9 cellular contexts compared by ENCODE assay signal in the genomic region with DNA sequence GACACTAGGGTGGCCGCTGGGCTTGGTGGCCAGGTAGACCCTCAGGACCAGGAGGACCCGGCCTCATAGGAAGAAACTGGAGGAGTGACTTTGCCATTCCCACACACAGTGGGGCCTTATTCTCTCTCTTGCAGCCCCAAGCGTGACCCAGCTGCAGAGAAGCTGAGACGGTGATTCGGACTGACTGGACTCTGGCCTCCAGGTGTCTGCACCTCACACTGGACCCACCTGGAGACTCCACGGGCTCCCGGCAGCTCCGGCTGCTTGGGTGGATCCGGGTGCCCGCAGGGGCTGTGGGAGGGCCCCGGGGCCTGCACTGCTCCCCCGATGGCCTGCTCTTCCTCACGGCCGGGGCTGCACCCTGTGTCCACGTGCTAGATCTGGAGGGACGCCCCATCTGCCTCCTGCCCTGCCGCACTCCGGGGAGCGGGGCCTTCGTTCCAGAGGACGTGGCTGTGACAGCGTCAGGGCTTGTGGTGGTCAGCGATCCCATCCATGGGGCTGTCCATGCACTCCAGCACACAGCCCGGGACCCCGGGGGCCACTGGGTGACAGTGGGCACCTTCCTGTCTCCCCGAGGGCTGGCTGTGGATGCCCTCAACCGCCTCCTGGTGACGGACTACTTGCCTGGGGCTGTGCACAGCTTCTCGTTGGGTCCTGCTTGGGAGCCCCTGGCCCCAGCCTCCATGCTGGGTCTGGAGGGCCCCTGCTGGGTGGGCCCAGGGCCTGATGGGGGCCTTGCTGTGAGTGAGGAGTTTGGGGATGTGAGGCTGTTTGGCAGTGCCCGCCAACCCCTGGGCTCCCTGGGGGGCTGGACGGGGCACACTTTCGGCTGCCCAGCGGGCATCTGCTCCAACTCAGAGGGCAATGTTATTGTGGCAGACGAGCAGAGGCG. TPM values are rescaled to one million over a fixed set of nuclear protein-coding genes. Genes with fewer than 3 reads are reported as not detected.
DNase-seq lines count a peak whose midpoint lies in the region; ATAC-seq and TF ChIP-seq lines count a peak whose summit lies in the region.
"Had no signal": no experiment of that assay in that cellular context is flagged by ENCODE, and none has a peak within 500 bp of the region (broad histone marks: within the 10 kb centered on the region; RNA-seq: fewer than 3 reads in every experiment).

No MANE protein-coding gene starts in this region.

- peaks cover 38% of the 10 kb centered on the region for H3K4me1 Mint-ChIP-seq in activated T-cell treated with anti-CD3 and anti-CD28 coated beads, Interleukin-2, amount 50 U/mL, for 72 hours (ENCODE audit: low read depth)
- H3K4me1 Mint-ChIP-seq in activated CD4-positive, alpha-beta memory T cell treated with anti-CD3 and anti-CD28 coated beads for 36 hours (ENCODE audit: low read depth): peaks cover 33% of the 10 kb centered on the region
- peaks cover 24% of the 10 kb centered on the region for H3K4me1 Mint-ChIP-seq in memory B cell

- H3K27ac Mint-ChIP-seq in activated T-cell treated with anti-CD3 and anti-CD28 coated beads, Interleukin-2, amount 50 U/mL, for 72 hours: peak overlapping the region; percentile 65
- H3K27ac Mint-ChIP-seq in activated CD4-positive, alpha-beta memory T cell treated with anti-CD3 and anti-CD28 coated beads for 36 hours: peak overlapping the region; percentile 65
- H3K27ac Mint-ChIP-seq in memory B cell: peak overlapping the region; percentile 74

- H3K36me3 Mint-ChIP-seq in activated T-cell treated with anti-CD3 and anti-CD28 coated beads, Interleukin-2, amount 50 U/mL, for 72 hours (ENCODE audit: insufficient read depth in 2 of 2): no peaks in the 10 kb centered on the region
- H3K36me3 Mint-ChIP-seq in activated CD4-positive, alpha-beta memory T cell treated with anti-CD3 and anti-CD28 coated beads for 36 hours: no peaks in the 10 kb centered on the region
- H3K36me3 Mint-ChIP-seq in memory B cell: no peaks in the 10 kb centered on the region

- H3K9me3 ChIP-seq in tibial artery: no peaks in the 10 kb centered on the region

- peaks cover 0 to 7% (median 0%) of the 10 kb centered on the region in 3 donors for H3K36me3 ChIP-seq in tibial artery

- H3K4me1 ChIP-seq in tibial artery: peaks cover 0 to 50% (median 30%) of the 10 kb centered on the region in 4 donors

- POLR2A ChIA-PET in activated CD4-positive, alpha-beta memory T cell treated with anti-CD3 and anti-CD28 coated beads for 36 hours (lab: Charles Lee): interaction anchor here (1.3 kb wide), 1 partner anchor 21 kb away, joined by 3 read pairs; no protein-coding TSS in a partner anchor

- H3K4me3 Mint-ChIP-seq in activated T-cell treated with anti-CD3 and anti-CD28 coated beads, Interleukin-2, amount 50 U/mL, for 72 hours: peak overlapping the region; percentile 78 to 80
- peak overlapping the region; percentile 45 for H3K4me3 Mint-ChIP-seq in activated CD4-positive, alpha-beta memory T cell treated with anti-CD3 and anti-CD28 coated beads for 36 hours
- peak overlapping the region; percentile 76 for H3K4me3 Mint-ChIP-seq in memory B cell

- intact Hi-C loops in activated CD4-positive, alpha-beta memory T cell treated with anti-CD3 and anti-CD28 coated beads for 36 hours (cut with micrococcal nuclease): loop anchor here (2.0 kb wide), 1 partner anchor 39 kb away; no protein-coding TSS in a partner anchor
- intact Hi-C loops in tibial artery (cut with DNase I; ENCODE audit: low total_unique reads): no loop called here

- peaks cover 0 to 32% of the 10 kb centered on the region in 2 donors for H3K27me3 ChIP-seq in tibial artery

- no peak for DNase-seq in activated T-cell treated with anti-CD3 and anti-CD28 coated beads, Interleukin-2, amount 50 U/mL, for 72 hours
- DNase-seq in activated T-cell treated with anti-CD3 and anti-CD28 coated beads, Interleukin-2, amount 50 U/mL, for 1 hour: no peak
- no peak for DNase-seq in activated CD4-positive, alpha-beta memory T cell treated with anti-CD3 and anti-CD28 coated beads for 36 hours
- DNase-seq in memory B cell (ENCODE audit: low spot score in 2 of 2): no peak
- DNase-seq in tibial artery: no peak
- DNase-seq in stimulated activated CD4-positive, alpha-beta T cell treated with anti-CD3 and anti-CD28 coated beads, Interleukin-4, amount 100 ng/mL, for 1 hour: no peak
- DNase-seq: NCI-H1694 had no signal

- H3K9me3 Mint-ChIP-seq in activated T-cell treated with anti-CD3 and anti-CD28 coated beads, Interleukin-2, amount 50 U/mL, for 72 hours: no peaks in the 10 kb centered on the region
- H3K9me3 Mint-ChIP-seq in activated CD4-positive, alpha-beta memory T cell treated with anti-CD3 and anti-CD28 coated beads for 36 hours: no peaks in the 10 kb centered on the region
- H3K9me3 Mint-ChIP-seq in memory B cell: no peaks in the 10 kb centered on the region

- TF ChIP-seq CTCF in tibial artery (IDR thresholded peaks at IDR 0.05): no peak

- CTCF ChIA-PET in activated CD4-positive, alpha-beta memory T cell treated with anti-CD3 and anti-CD28 coated beads for 36 hours (lab: Charles Lee): no interaction called here

- H3K4me3 ChIP-seq in tibial artery: peak overlapping the region; percentile 10 to 22

- ATAC-seq in activated T-cell treated with anti-CD3 and anti-CD28 coated beads, Interleukin-2, amount 50 U/mL, for 72 hours (replicated peaks in 1 of 2): no peak
- ATAC-seq in memory B cell (ENCODE audit: low read depth): no peak
- no peak for ATAC-seq in GM21526 (IDR thresholded peaks at IDR 0.05; ENCODE audit: low FRiP score, unreplicated experiment)
- ATAC-seq in GM18870 (IDR thresholded peaks at IDR 0.05; ENCODE audit: unreplicated experiment): no peak

- no peak overlapping the region for H3K27ac ChIP-seq in tibial artery

- no peaks in the 10 kb centered on the region for H3K27me3 Mint-ChIP-seq in activated T-cell treated with anti-CD3 and anti-CD28 coated beads, Interleukin-2, amount 50 U/mL, for 72 hours (ENCODE audit: low read depth)
- H3K27me3 Mint-ChIP-seq in activated CD4-positive, alpha-beta memory T cell treated with anti-CD3 and anti-CD28 coated beads for 36 hours: peaks cover under 1% of the 10 kb centered on the region
- peaks cover 3% of the 10 kb centered on the region for H3K27me3 Mint-ChIP-seq in memory B cell

RNA-seq across cellular contexts. Expression of a gene that starts 0.8 kb away (rescaled TPM):
- 1 to 10 TPM; 1.4 TPM for total RNA-seq in activated T-cell treated with anti-CD3 and anti-CD28 coated beads, Interleukin-2, amount 50 U/mL, for 72 hours
- under 1 TPM; 0.31 to 0.45 TPM for total RNA-seq in activated CD4-positive, alpha-beta memory T cell treated with anti-CD3 and anti-CD28 coated beads for 36 hours

RNA-seq across cellular contexts. Expression of a gene that starts 2.2 kb away (rescaled TPM):
- total RNA-seq in activated T-cell treated with anti-CD3 and anti-CD28 coated beads, Interleukin-2, amount 50 U/mL, for 72 hours: 10 to 100 TPM; 18.2 to 22.4 TPM
- 10 to 100 TPM; 24.2 to 26.2 TPM for total RNA-seq in activated CD4-positive, alpha-beta memory T cell treated with anti-CD3 and anti-CD28 coated beads for 36 hours

RNA-seq across cellular contexts. Expression of a gene that starts 7.4 kb away (rescaled TPM):
- under 1 TPM in 1 of 2 donors, not detected in 1; 0.10 TPM for total RNA-seq in activated T-cell treated with anti-CD3 and anti-CD28 coated beads, Interleukin-2, amount 50 U/mL, for 72 hours
- total RNA-seq in activated CD4-positive, alpha-beta memory T cell treated with anti-CD3 and anti-CD28 coated beads for 36 hours: not detected

RNA-seq across cellular contexts. Expression of a gene that starts 22.3 kb away (rescaled TPM):
- total RNA-seq in activated T-cell treated with anti-CD3 and anti-CD28 coated beads, Interleukin-2, amount 50 U/mL, for 72 hours: 10 to 100 TPM; 15.0 to 15.3 TPM
- total RNA-seq in activated CD4-positive, alpha-beta memory T cell treated with anti-CD3 and anti-CD28 coated beads for 36 hours: 10 to 100 TPM; 10.1 to 10.6 TPM

RNA-seq across cellular contexts. Expression of a gene that starts 40.1 kb away (rescaled TPM):
- 10 to 100 TPM; 46.6 to 58.5 TPM for total RNA-seq in activated T-cell treated with anti-CD3 and anti-CD28 coated beads, Interleukin-2, amount 50 U/mL, for 72 hours
- total RNA-seq in activated CD4-positive, alpha-beta memory T cell treated with anti-CD3 and anti-CD28 coated beads for 36 hours: 10 to 100 TPM; 69.7 to 76.2 TPM
